ENCODE assay signal across 10 cellular contexts in genomic region chr7:126702242-126703016, GRCh38.
DNase-seq lines count a peak whose midpoint lies in the region; ATAC-seq and TF ChIP-seq lines count a peak whose summit lies in the region.
"Had no signal": no experiment of that assay in that cellular context is flagged by ENCODE, and none has a peak within 500 bp of the region (broad histone marks: within the 10 kb centered on the region; RNA-seq: fewer than 3 reads in every experiment).

No MANE protein-coding gene starts in this region.

- no peak overlapping the region for H3K4ac ChIP-seq in mesendoderm (ENCODE audit: low read depth, low read length)

- H3K18ac ChIP-seq in mesendoderm (ENCODE audit: low read length) = no peak overlapping the region

- H3K9ac ChIP-seq in mesendoderm (ENCODE audit: low read length) = no peak overlapping the region

- no peak overlapping the region for H2AK5ac ChIP-seq in mesendoderm (ENCODE audit: low read length)

- H3K27ac Mint-ChIP-seq in stimulated activated naive CD8-positive, alpha-beta T cell treated with anti-CD3 and anti-CD28 coated beads, Interleukin-15, amount 100 ng/mL, for 72 hours = peak overlapping the region in 1 of 2 donors; percentile 73

- H4K5ac ChIP-seq in mesendoderm (ENCODE audit: low read length) = no peak overlapping the region

- no peaks in the 10 kb centered on the region for H3K79me1 ChIP-seq in mesendoderm (ENCODE audit: low read length)

- in situ Hi-C loops in GM13977 (cut with MboI; ENCODE audit: low pct_unique_long_range_greater_than_20kb, low sequenced_read_pairs, unreplicated experiment) = no loop called here

- H3K56ac ChIP-seq in mesendoderm (ENCODE audit: low read length) = no peak overlapping the region

- H3K4me3 ChIP-seq in NB4 (ENCODE audit: low read depth, low read length) (no peak overlapping the region), mesendoderm (ENCODE audit: low read length) (no peak overlapping the region)

- ATAC-seq in GM18873 (IDR thresholded peaks at IDR 0.05; ENCODE audit: low FRiP score, unreplicated experiment) = peak; percentile 59
- ATAC-seq in HG02642 (IDR thresholded peaks at IDR 0.05; ENCODE audit: poor library complexity, unreplicated experiment) = peak; percentile 67
- ATAC-seq in stimulated activated naive CD8-positive, alpha-beta T cell treated with anti-CD3 and anti-CD28 coated beads, Interleukin-15, amount 100 ng/mL, for 72 hours = no peak

- no peak overlapping the region for H3K4me3 Mint-ChIP-seq in stimulated activated naive CD8-positive, alpha-beta T cell treated with anti-CD3 and anti-CD28 coated beads, Interleukin-15, amount 100 ng/mL, for 72 hours

- no peaks in the 10 kb centered on the region for H3K27me3 Mint-ChIP-seq in stimulated activated naive CD8-positive, alpha-beta T cell treated with anti-CD3 and anti-CD28 coated beads, Interleukin-15, amount 100 ng/mL, for 72 hours

- TF ChIP-seq POLR2A in NB4 (IDR thresholded peaks at IDR 0.05; ENCODE audit: extremely low read depth, insufficient read length) = no peak

- H3K79me2 ChIP-seq in mesendoderm (ENCODE audit: control insufficient read depth, insufficient read depth, low read length) = no peaks in the 10 kb centered on the region

- peak overlapping the region; percentile 45 for H3K23ac ChIP-seq in mesendoderm (ENCODE audit: low read length)

- no peak overlapping the region for H2BK5ac ChIP-seq in mesendoderm (ENCODE audit: low read length)

- no peaks in the 10 kb centered on the region for H3K27me3 ChIP-seq in mesendoderm (ENCODE audit: insufficient read depth, low read length, poor library complexity)

- peak overlapping the region; percentile 41 for H2BK15ac ChIP-seq in mesendoderm (replicated peaks; ENCODE audit: low read depth)

- peaks cover 0 to 5% of the 10 kb centered on the region in 2 donors for H3K9me3 Mint-ChIP-seq in stimulated activated naive CD8-positive, alpha-beta T cell treated with anti-CD3 and anti-CD28 coated beads, Interleukin-15, amount 100 ng/mL, for 72 hours

- peak overlapping the region; percentile 17 for H3K27ac ChIP-seq in mesendoderm (ENCODE audit: low read depth, low read length)

- H3K4me2 ChIP-seq in mesendoderm (ENCODE audit: low read length) = no peak overlapping the region

- no peak overlapping the region for H2BK120ac ChIP-seq in mesendoderm (ENCODE audit: low read depth, low read length)

- H3K4me1 Mint-ChIP-seq in stimulated activated naive CD8-positive, alpha-beta T cell treated with anti-CD3 and anti-CD28 coated beads, Interleukin-15, amount 100 ng/mL, for 72 hours = no peaks in the 10 kb centered on the region

- WGBS in mesendoderm (ENCODE audit: extremely low coverage, insufficient coverage, low lambda C conversion rate) = no CpG with 5 or more reads among the region's 7 CpGs

- TF ChIP-seq CTCF in NB4 (IDR thresholded peaks at IDR 0.05; ENCODE audit: low read depth, low read length) = no peak
- TF ChIP-seq CTCF in GM13977 (IDR thresholded peaks at IDR 0.05; ENCODE audit: extremely low read depth, insufficient read depth, missing control alignments) = no peak

- no peak overlapping the region for H4K8ac ChIP-seq in mesendoderm (ENCODE audit: low read depth, low read length)

- peaks cover 3% of the 10 kb centered on the region for H3K4me1 ChIP-seq in mesendoderm (ENCODE audit: control insufficient read depth, low read depth, low read length)

- H3K36me3 ChIP-seq in mesendoderm (ENCODE audit: control insufficient read depth, insufficient read depth, low read length) = no peaks in the 10 kb centered on the region

- DNase-seq in NB4 (ENCODE audit: low read depth) (peak; percentile 21), mesendoderm (no peak), HPDE6-E6E7 (ENCODE audit: extremely low spot score) (no peak), NCI-H510A treated with DMSO at 0.1 percent for 48 hours (lab: John Stamatoyannopoulos, UW) (no peak), GM13977 (ENCODE audit: low spot score) (no peak)
- DNase-seq in stimulated activated naive CD8-positive, alpha-beta T cell treated with anti-CD3 and anti-CD28 coated beads, Interleukin-15, amount 100 ng/mL, for 72 hours = no peak
- DNase-seq: NCI-H526 treated with DMSO at 0.1 percent for 48 hours; stimulated activated naive CD4-positive, alpha-beta T cell treated with Interleukin-2 at 50 U/mL for 16 hours had no signal
